In the genomic region with DNA sequence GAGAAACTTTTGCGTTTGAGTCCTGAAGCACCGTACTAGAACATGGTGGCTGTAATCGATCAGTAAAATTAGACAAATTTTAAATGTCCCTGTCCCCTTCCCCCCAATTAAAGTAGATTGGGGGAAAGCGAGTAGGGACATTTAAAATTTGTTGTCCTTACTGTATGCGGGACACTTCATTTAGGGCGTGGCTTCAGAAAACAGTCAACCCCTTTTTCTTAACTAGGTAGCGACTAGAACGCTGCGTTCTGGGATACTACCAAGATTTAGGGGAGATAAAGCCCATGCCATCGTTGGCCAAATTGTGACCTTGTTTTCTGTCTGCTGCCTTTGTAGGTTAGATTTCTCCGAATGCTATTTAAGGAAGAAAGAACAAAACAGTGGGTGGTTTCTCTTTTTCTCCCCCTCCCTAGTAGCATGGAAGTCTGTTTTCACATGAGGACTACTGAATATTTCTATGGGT, we compare ENCODE assay signal across 8 cellular contexts. TPM values are rescaled to one million over a fixed set of nuclear protein-coding genes. Genes with fewer than 3 reads are reported as not detected.
DNase-seq lines count a peak whose midpoint lies in the region; ATAC-seq, FAIRE-seq and TF ChIP-seq lines count a peak whose summit lies in the region.

No MANE protein-coding gene starts in this region.

- peaks cover 12 to 51% (median 39%) of the 10 kb centered on the region in 11 experiments; a peak in 21 of 22 replicates for H3K36me3 ChIP-seq in BLaER1 treated with 17β-estradiol and CSF1 and Interleukin-3, amounts not matched to agents 10 nM and 100 nM
- H3K36me3 ChIP-seq in kidney (ENCODE audit: control insufficient read depth in 1 of 2, insufficient read depth in 2 of 2, low read length in 2 of 2) (no peaks in the 10 kb centered on the region), upper lobe of right lung (peaks cover 9% of the 10 kb centered on the region)

- DNase-seq in HT-29 (ENCODE audit: low spot score) (peak; percentile 43), kidney (no peak), upper lobe of right lung (no peak), mucosa of gallbladder (ENCODE audit: low spot score) (no peak), kidney glomerular epithelial cell (lab: John Stamatoyannopoulos, UW) (no peak)
- DNase-seq in activated T-helper 2 cell treated with anti-CD3 and anti-CD28 coated beads, Interferon-gamma antibody, Interleukin-2, Interleukin-4, amounts not matched to agents 10 μg/mL and 5 μg/mL and 100 μg/mL, durations not matched to agents 14 hours and 24 hours and 36 hours (ENCODE audit: low spot score): no peak

- peak overlapping the region; percentile 63 to 100 (median 93) for H3K27ac ChIP-seq in BLaER1 treated with 17β-estradiol and CSF1 and Interleukin-3, amounts not matched to agents 10 nM and 100 nM
- H3K27ac ChIP-seq in kidney (ENCODE audit: low read depth in 2 of 2, low read length in 2 of 2): no peak overlapping the region
- H3K27ac ChIP-seq in upper lobe of right lung: no peak overlapping the region

- H3K4me3 Mint-ChIP-seq in activated T-helper 2 cell treated with anti-CD3 and anti-CD28 coated beads, Interferon-gamma antibody, Interleukin-2, Interleukin-4, amounts not matched to agents 10 μg/mL and 5 μg/mL and 100 μg/mL, durations not matched to agents 14 hours and 24 hours and 36 hours (ENCODE audit: low read depth): peak overlapping the region; percentile 97

- H4K20me1 ChIP-seq in BLaER1 treated with 17β-estradiol and CSF1 and Interleukin-3, amounts not matched to agents 10 nM and 100 nM: peaks cover 0 to 42% (median 39%) of the 10 kb centered on the region in 11 experiments; a peak in 17 of 22 replicates

- peak overlapping the region; percentile 75 to 100 (median 93) for H3K4me2 ChIP-seq in BLaER1 treated with 17β-estradiol and CSF1 and Interleukin-3, amounts not matched to agents 10 nM and 100 nM

- no peaks in the 10 kb centered on the region for H3K27me3 ChIP-seq in BLaER1 treated with 17β-estradiol and CSF1 and Interleukin-3, amounts not matched to agents 10 nM and 100 nM
- H3K27me3 ChIP-seq in upper lobe of right lung: no peaks in the 10 kb centered on the region

- peak overlapping the region; percentile 80 to 98 (median 88) for H3K4me3 ChIP-seq in BLaER1 treated with 17β-estradiol and CSF1 and Interleukin-3, amounts not matched to agents 10 nM and 100 nM
- H3K4me3 ChIP-seq in kidney (ENCODE audit: low read length in 2 of 2) (peak overlapping the region; percentile 66 to 73), upper lobe of right lung (peak overlapping the region; percentile 60)

- no peak for TF ChIP-seq CTCF in kidney (IDR thresholded peaks at IDR 0.05; ENCODE audit: borderline replicate concordance, extremely low read depth, insufficient read depth)
- no peak for TF ChIP-seq CTCF in upper lobe of right lung (IDR thresholded peaks at IDR 0.05)

- H3K9me3 Mint-ChIP-seq in activated T-helper 2 cell treated with anti-CD3 and anti-CD28 coated beads, Interferon-gamma antibody, Interleukin-2, Interleukin-4, amounts not matched to agents 10 μg/mL and 5 μg/mL and 100 μg/mL, durations not matched to agents 14 hours and 24 hours and 36 hours: no peaks in the 10 kb centered on the region

- ATAC-seq in upper lobe of right lung (no peak), HG02970 (IDR thresholded peaks at IDR 0.05; ENCODE audit: low FRiP score, unreplicated experiment) (no peak)

- H3K27ac Mint-ChIP-seq in activated T-helper 2 cell treated with anti-CD3 and anti-CD28 coated beads, Interferon-gamma antibody, Interleukin-2, Interleukin-4, amounts not matched to agents 10 μg/mL and 5 μg/mL and 100 μg/mL, durations not matched to agents 14 hours and 24 hours and 36 hours: peak overlapping the region; percentile 76

- peaks cover 70% of the 10 kb centered on the region for H3K36me3 Mint-ChIP-seq in activated T-helper 2 cell treated with anti-CD3 and anti-CD28 coated beads, Interferon-gamma antibody, Interleukin-2, Interleukin-4, amounts not matched to agents 10 μg/mL and 5 μg/mL and 100 μg/mL, durations not matched to agents 14 hours and 24 hours and 36 hours (ENCODE audit: low read depth)

- no peak for FAIRE-seq in kidney (lab: Jason Lieb, UNC)

- H3K27me3 Mint-ChIP-seq in activated T-helper 2 cell treated with anti-CD3 and anti-CD28 coated beads, Interferon-gamma antibody, Interleukin-2, Interleukin-4, amounts not matched to agents 10 μg/mL and 5 μg/mL and 100 μg/mL, durations not matched to agents 14 hours and 24 hours and 36 hours (ENCODE audit: low read depth): no peaks in the 10 kb centered on the region

- peaks cover 49% of the 10 kb centered on the region for H3K4me1 Mint-ChIP-seq in activated T-helper 2 cell treated with anti-CD3 and anti-CD28 coated beads, Interferon-gamma antibody, Interleukin-2, Interleukin-4, amounts not matched to agents 10 μg/mL and 5 μg/mL and 100 μg/mL, durations not matched to agents 14 hours and 24 hours and 36 hours (ENCODE audit: low read depth)

- H3K9ac ChIP-seq in BLaER1 treated with 17β-estradiol and CSF1 and Interleukin-3, amounts not matched to agents 10 nM and 100 nM: peak overlapping the region; percentile 91 to 98 (median 95)
- peak overlapping the region in 1 of 2 donors; percentile 11 for H3K9ac ChIP-seq in kidney (ENCODE audit: low read length in 2 of 2)

- intact Hi-C loops in activated T-helper 2 cell treated with anti-CD3 and anti-CD28 coated beads, Interferon-gamma antibody, Interleukin-2, Interleukin-4, amounts not matched to agents 10 μg/mL and 5 μg/mL and 100 μg/mL, durations not matched to agents 14 hours and 24 hours and 36 hours (cut with micrococcal nuclease): loop anchor here (5.0 kb wide), 1 partner anchor 165 kb away; no protein-coding TSS in a partner anchor
- intact Hi-C loops in kidney (cut with DNase I): no loop called here
- intact Hi-C loops in upper lobe of right lung (cut with DNase I): no loop called here

- no peaks in the 10 kb centered on the region for H3K9me3 ChIP-seq in BLaER1 treated with 17β-estradiol and CSF1 and Interleukin-3, amounts not matched to agents 10 nM and 100 nM (replicated peaks in 1 of 11)
- no peaks in the 10 kb centered on the region for H3K9me3 ChIP-seq in kidney (ENCODE audit: control insufficient read depth in 1 of 2, low read length in 2 of 2)
- no peaks in the 10 kb centered on the region for H3K9me3 ChIP-seq in upper lobe of right lung

- H3K4me1 ChIP-seq in BLaER1 treated with 17β-estradiol and CSF1 and Interleukin-3, amounts not matched to agents 10 nM and 100 nM: peaks cover 30 to 50% (median 40%) of the 10 kb centered on the region in 10 experiments
- peaks cover 4 to 6% of the 10 kb centered on the region in 2 donors for H3K4me1 ChIP-seq in kidney (ENCODE audit: control insufficient read depth in 1 of 2, insufficient read depth in 1 of 2, low read depth in 1 of 2, low read length in 2 of 2)
- peaks cover 29% of the 10 kb centered on the region for H3K4me1 ChIP-seq in upper lobe of right lung

RNA-seq across cellular contexts. Expression of gene CKS2, which starts 1.2 kb away (rescaled TPM):
- 139 and 145 TPM in 2 replicates for total RNA-seq in HT-29 (2014; rRNA removed; shearing (Covaris generic))
- total RNA-seq in activated T-helper 2 cell treated with anti-CD3 and anti-CD28 coated beads, Interferon-gamma antibody, Interleukin-2, Interleukin-4, amounts not matched to agents 10 μg/mL and 5 μg/mL and 100 μg/mL, durations not matched to agents 14 hours and 24 hours and 36 hours: 172 and 177 TPM in 2 replicates
- total RNA-seq in kidney: 7.0 TPM
- 72.8 TPM for polyA plus RNA-seq in kidney (ENCODE audit: insufficient read depth, low read depth, low replicate concordance)
- 15.0 TPM for total RNA-seq in upper lobe of right lung
- 10.6 TPM for total RNA-seq in mucosa of gallbladder

RNA-seq across cellular contexts. Expression of gene SECISBP2, which starts 6.1 kb away (rescaled TPM):
- total RNA-seq in HT-29 (2014; rRNA removed; shearing (Covaris generic)): 26.8 and 29.2 TPM in 2 replicates
- total RNA-seq in activated T-helper 2 cell treated with anti-CD3 and anti-CD28 coated beads, Interferon-gamma antibody, Interleukin-2, Interleukin-4, amounts not matched to agents 10 μg/mL and 5 μg/mL and 100 μg/mL, durations not matched to agents 14 hours and 24 hours and 36 hours: 51.3 and 53.5 TPM in 2 replicates
- total RNA-seq in kidney (59.8 TPM), upper lobe of right lung (58.0 TPM), mucosa of gallbladder (36.5 TPM)
- polyA plus RNA-seq in kidney (ENCODE audit: insufficient read depth, low read depth, low replicate concordance): 27.0 TPM

Comparison
In these comparisons a context has a peak if more than half of its experiments do, and no peak if none do; other contexts are left out.
1. H3K27ac ChIP-seq: peak in BLaER1 treated with 17β-estradiol and CSF1 and Interleukin-3, amounts not matched to agents 10 nM and 100 nM (11 of 11); none in kidney (0 of 2) and upper lobe of right lung (single experiment).
2. Peak in every context shown above with its lines, with median percentiles within 50 percentile points of each other: H3K4me3 ChIP-seq.